ENCODE assay signal across 23 cellular contexts in genomic region chr2:42841344-42841743, GRCh38. TPM values are rescaled to one million over a fixed set of nuclear protein-coding genes. Genes with fewer than 3 reads are reported as not detected.
"Had no signal": no experiment of that assay in that cellular context is flagged by ENCODE, and none has a peak within 500 bp of the region (broad histone marks: within the 10 kb centered on the region; RNA-seq: fewer than 3 reads in every experiment).

No MANE protein-coding gene starts in this region.

- H3K4me1 ChIP-seq: breast epithelium, colonic mucosa had no signal

- H3K27ac ChIP-seq: colonic mucosa, epithelial cell of prostate, left lung had no signal

- DNase-seq: activated CD4-positive, alpha-beta T cell treated with anti-CD3 and anti-CD28 coated beads for 4 hours; activated CD4-positive, alpha-beta T cell treated with anti-CD3 and anti-CD28 coated beads, Interleukin-2, amount 50 U/mL, for 48 hours; activated CD4-positive, CD25-positive, alpha-beta regulatory T cell; activated naive CD4-positive, alpha-beta T cell treated with Interleukin-2 at 50 U/mL for 16 hours; activated naive CD8-positive, alpha-beta T cell treated with anti-CD3 and anti-CD28 coated beads for 36 hours; activated T-cell treated with anti-CD3 and anti-CD28 coated beads, Interleukin-2, amount 50 U/mL, for 4 hours; colonic mucosa; heart right ventricle; immature natural killer cell; kidney glomerular epithelial cell; left lung; mammary epithelial cell; stimulated activated CD4-positive, alpha-beta T cell treated with anti-CD3 and anti-CD28 coated beads, Interleukin-12 subunit alpha, Interleukin-12 subunit beta, amount 100 ng/mL, for 4 hours; stimulated activated CD4-positive, alpha-beta T cell treated with anti-CD3 and anti-CD28 coated beads, Interleukin-4, amount 100 ng/mL, for 4 hours; stimulated activated naive CD8-positive, alpha-beta T cell treated with anti-CD3 and anti-CD28 coated beads, Interleukin-15, Interleukin-2, amounts not matched to agents 100 U/mL and 50 U/mL, for 24 hours; SW 1271; T-helper 17 cell had no signal

- H3K4me3 Mint-ChIP-seq: activated naive CD8-positive, alpha-beta T cell treated with anti-CD3 and anti-CD28 coated beads for 36 hours; activated T-cell treated with anti-CD3 and anti-CD28 coated beads, Interleukin-2, amount 50 U/mL, for 4 hours; immature natural killer cell; neural crest cell; T-helper 17 cell had no signal

- H3K9me3 ChIP-seq: breast epithelium, colonic mucosa, heart right ventricle, left lung, tibial nerve had no signal

- ATAC-seq: activated T-cell treated with anti-CD3 and anti-CD28 coated beads, Interleukin-2, amount 50 U/mL, for 4 hours; heart right ventricle; left lung; stimulated activated naive CD8-positive, alpha-beta T cell treated with anti-CD3 and anti-CD28 coated beads, Interleukin-15, Interleukin-2, amounts not matched to agents 100 U/mL and 50 U/mL, for 24 hours; T-helper 17 cell had no signal

- H3K36me3 ChIP-seq: breast epithelium, colonic mucosa, heart right ventricle, left lung, tibial nerve had no signal

- H3K4me3 ChIP-seq: breast epithelium, colonic mucosa, heart right ventricle, left lung, tibial nerve had no signal

- H3K27me3 Mint-ChIP-seq: activated naive CD8-positive, alpha-beta T cell treated with anti-CD3 and anti-CD28 coated beads for 36 hours had no signal

- H3K36me3 Mint-ChIP-seq: activated naive CD8-positive, alpha-beta T cell treated with anti-CD3 and anti-CD28 coated beads for 36 hours; immature natural killer cell had no signal

- H3K9me3 Mint-ChIP-seq: activated naive CD8-positive, alpha-beta T cell treated with anti-CD3 and anti-CD28 coated beads for 36 hours; activated T-cell treated with anti-CD3 and anti-CD28 coated beads, Interleukin-2, amount 50 U/mL, for 4 hours; activated T-helper 2 cell treated with anti-CD3 and anti-CD28 coated beads, Interferon-gamma antibody, Interleukin-2, Interleukin-4, amounts not matched to agents 10 μg/mL and 5 μg/mL and 100 μg/mL, durations not matched to agents 14 hours and 24 hours and 36 hours; immature natural killer cell; neural crest cell had no signal

- H3K27me3 ChIP-seq: breast epithelium, colonic mucosa, heart right ventricle, left lung, tibial nerve had no signal

- H3K27ac Mint-ChIP-seq: activated naive CD8-positive, alpha-beta T cell treated with anti-CD3 and anti-CD28 coated beads for 36 hours; activated T-helper 2 cell treated with anti-CD3 and anti-CD28 coated beads, Interferon-gamma antibody, Interleukin-2, Interleukin-4, amounts not matched to agents 10 μg/mL and 5 μg/mL and 100 μg/mL, durations not matched to agents 14 hours and 24 hours and 36 hours; immature natural killer cell; progenitor cell of endocrine pancreas; T-helper 17 cell had no signal

- H3K4me1 Mint-ChIP-seq: immature natural killer cell, T-helper 17 cell had no signal

RNA-seq across cellular contexts. Expression of gene HAAO, which starts 49.0 kb away (rescaled TPM):
- polyA plus RNA-seq: mammary epithelial cell had no signal
